Comparison of ENCODE assay signal across 1 cellular context in the genomic region with DNA sequence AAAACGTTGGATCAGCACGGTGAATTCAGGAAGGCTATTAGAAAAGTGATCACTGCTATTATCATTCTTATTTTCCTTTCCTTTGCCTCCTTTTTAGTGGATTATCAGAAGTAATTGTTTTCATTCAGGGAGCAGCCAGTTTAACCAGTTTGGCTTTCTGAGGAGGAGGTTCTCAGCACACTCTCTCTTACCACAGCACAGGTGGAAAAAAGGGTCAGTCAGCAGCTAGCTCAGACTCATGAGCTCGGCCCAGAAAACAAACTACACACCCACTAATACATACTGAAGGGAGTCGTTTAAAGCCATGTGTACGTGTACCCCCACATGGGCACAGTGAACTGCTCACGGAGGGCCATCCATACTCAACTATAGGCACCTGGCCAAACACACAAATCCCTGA.
TF ChIP-seq lines count a peak whose summit lies in the region.

No MANE protein-coding gene starts in this region.

TF ChIP-seq in H1, 55 proteins besides CTCF, POLR2A, EP300 and RAD21:
- no peak for TF ChIP-seq GTF2F1 (IDR thresholded peaks at IDR 0.05; ENCODE audit: borderline replicate concordance, low read depth, low read length)
- no peak for TF ChIP-seq HDAC6 (IDR thresholded peaks at IDR 0.05; ENCODE audit: low read depth, low read length)
- no peak for TF ChIP-seq RFX5 (IDR thresholded peaks at IDR 0.05; ENCODE audit: borderline replicate concordance, low read depth, low read length)
- TF ChIP-seq TBP (IDR thresholded peaks at IDR 0.05; ENCODE audit: low read depth, low read length) = no peak
- TF ChIP-seq SUZ12 (IDR thresholded peaks at IDR 0.05; ENCODE audit: low read length) = no peak
- no peak for TF ChIP-seq JUND (IDR thresholded peaks at IDR 0.05; ENCODE audit: low read length)
- no peak for TF ChIP-seq FOSL1 (IDR thresholded peaks at IDR 0.05; ENCODE audit: insufficient read depth, low read depth, low read length)
- TF ChIP-seq RNF2 (IDR thresholded peaks at IDR 0.05; ENCODE audit: borderline replicate concordance, low read depth, low read length, missing control alignments, poor library complexity, severe bottlenecking) = no peak
- no peak for TF ChIP-seq SAP30 (IDR thresholded peaks at IDR 0.05; ENCODE audit: insufficient read depth, insufficient replicate concordance, low read length)
- no peak for TF ChIP-seq EGR1 (IDR thresholded peaks at IDR 0.05; ENCODE audit: borderline replicate concordance, low read depth, low read length)
- no peak for TF ChIP-seq CBX5 (IDR thresholded peaks at IDR 0.05; ENCODE audit: low read depth, low read length)
- TF ChIP-seq SRF (IDR thresholded peaks at IDR 0.05; ENCODE audit: low read depth, low read length) = no peak
- TF ChIP-seq, protein P1, sequence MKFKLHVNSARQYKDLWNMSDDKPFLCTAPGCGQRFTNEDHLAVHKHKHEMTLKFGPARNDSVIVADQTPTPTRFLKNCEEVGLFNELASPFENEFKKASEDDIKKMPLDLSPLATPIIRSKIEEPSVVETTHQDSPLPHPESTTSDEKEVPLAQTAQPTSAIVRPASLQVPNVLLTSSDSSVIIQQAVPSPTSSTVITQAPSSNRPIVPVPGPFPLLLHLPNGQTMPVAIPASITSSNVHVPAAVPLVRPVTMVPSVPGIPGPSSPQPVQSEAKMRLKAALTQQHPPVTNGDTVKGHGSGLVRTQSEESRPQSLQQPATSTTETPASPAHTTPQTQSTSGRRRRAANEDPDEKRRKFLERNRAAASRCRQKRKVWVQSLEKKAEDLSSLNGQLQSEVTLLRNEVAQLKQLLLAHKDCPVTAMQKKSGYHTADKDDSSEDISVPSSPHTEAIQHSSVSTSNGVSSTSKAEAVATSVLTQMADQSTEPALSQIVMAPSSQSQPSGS (IDR thresholded peaks at IDR 0.05; ENCODE audit: low read length) = no peak
- TF ChIP-seq GABPA (IDR thresholded peaks at IDR 0.05; ENCODE audit: borderline replicate concordance, insufficient read depth, low read length) = no peak
- TF ChIP-seq JUN (IDR thresholded peaks at IDR 0.05; ENCODE audit: low read depth, low read length) = no peak
- TF ChIP-seq ASH2L (IDR thresholded peaks at IDR 0.05; ENCODE audit: low read length) = no peak
- TF ChIP-seq TAF7 (optimal IDR thresholded peaks at IDR 0.05; ENCODE audit: borderline replicate concordance, low read depth, low read length) = no peak
- TF ChIP-seq, protein P2, sequence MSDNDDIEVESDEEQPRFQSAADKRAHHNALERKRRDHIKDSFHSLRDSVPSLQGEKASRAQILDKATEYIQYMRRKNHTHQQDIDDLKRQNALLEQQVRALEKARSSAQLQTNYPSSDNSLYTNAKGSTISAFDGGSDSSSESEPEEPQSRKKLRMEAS (IDR thresholded peaks at IDR 0.05) = no peak
